In the genomic region with DNA sequence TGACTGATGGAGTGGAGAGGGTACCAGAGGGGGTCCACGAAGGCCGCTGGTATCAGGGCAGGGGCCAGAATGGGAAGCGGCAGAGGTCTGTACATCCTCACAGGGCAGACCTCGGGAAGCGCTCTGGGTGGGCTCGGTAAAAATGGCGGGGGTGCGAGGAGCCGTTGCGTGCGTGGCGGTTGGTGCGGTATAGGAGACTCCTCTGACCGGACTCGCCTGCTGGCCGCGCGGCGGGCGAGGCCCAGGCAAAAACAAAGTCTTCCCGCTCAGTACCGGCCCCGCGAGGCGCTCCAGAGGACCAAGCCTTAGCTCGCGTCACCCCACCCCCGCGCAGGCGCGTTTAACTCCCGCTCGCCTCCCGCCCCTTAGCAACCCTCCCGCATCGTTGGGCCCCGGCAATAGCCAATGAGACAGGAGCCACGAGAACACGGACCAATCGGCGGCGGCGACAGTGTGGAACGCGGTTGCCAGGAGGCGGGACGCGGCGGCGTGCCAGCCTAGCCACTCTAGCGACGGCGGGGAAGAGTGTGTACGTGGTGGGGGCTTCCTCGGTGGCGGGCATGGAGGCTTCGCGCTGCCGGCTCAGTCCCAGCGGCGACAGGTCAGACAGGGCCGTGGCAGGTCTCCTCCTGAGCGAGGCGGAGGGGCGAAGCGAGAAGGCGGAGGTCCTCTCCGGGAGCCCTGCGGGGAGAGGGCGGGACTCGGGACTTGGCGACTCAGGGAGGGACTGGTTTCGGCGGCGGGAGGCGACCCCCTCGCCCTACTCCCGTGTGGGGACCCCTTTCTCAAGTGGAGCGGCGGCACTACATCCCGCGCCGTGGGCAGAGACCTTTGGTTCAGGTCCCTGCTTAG, we compare ENCODE assay signal across 8 cellular contexts. TPM values are rescaled to one million over a fixed set of nuclear protein-coding genes. Genes with fewer than 3 reads are reported as not detected.
DNase-seq lines count a peak whose midpoint lies in the region; ATAC-seq and TF ChIP-seq lines count a peak whose summit lies in the region.

A gene with protein sequence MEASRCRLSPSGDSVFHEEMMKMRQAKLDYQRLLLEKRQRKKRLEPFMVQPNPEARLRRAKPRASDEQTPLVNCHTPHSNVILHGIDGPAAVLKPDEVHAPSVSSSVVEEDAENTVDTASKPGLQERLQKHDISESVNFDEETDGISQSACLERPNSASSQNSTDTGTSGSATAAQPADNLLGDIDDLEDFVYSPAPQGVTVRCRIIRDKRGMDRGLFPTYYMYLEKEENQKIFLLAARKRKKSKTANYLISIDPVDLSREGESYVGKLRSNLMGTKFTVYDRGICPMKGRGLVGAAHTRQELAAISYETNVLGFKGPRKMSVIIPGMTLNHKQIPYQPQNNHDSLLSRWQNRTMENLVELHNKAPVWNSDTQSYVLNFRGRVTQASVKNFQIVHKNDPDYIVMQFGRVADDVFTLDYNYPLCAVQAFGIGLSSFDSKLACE (plus strand): TSS at position 504 of the 852 bp plus-strand sequence. CDS start 57 bp downstream, at position 561.

- no peaks in the 10 kb centered on the region for H4K20me1 ChIP-seq in mammary epithelial cell (ENCODE audit: insufficient read depth, low read length)

- no peaks in the 10 kb centered on the region for H3K27me3 ChIP-seq in A673 (replicated peaks; ENCODE audit: insufficient read depth, low read depth, low read length, poor library complexity)
- H3K27me3 ChIP-seq in mammary epithelial cell (ENCODE audit: insufficient read depth, low read length) = no peaks in the 10 kb centered on the region
- no peaks in the 10 kb centered on the region for H3K27me3 ChIP-seq in iPS-20b (ENCODE audit: insufficient read depth, low read length)

- peak within 1 kb of the TSS; percentile 95 for H3K4me2 ChIP-seq in mammary epithelial cell (ENCODE audit: insufficient read depth, low read depth, low read length)

- H2AFZ ChIP-seq in mammary epithelial cell (ENCODE audit: low read depth, low read length) = peak within 1 kb of the TSS; percentile 92

- H3K9me3 ChIP-seq in A673 (ENCODE audit: low read depth, low read length, poor library complexity, severe bottlenecking) = no peaks in the 10 kb centered on the region
- H3K9me3 ChIP-seq in mammary epithelial cell (replicated peaks; ENCODE audit: insufficient read depth, low read length) = no peaks in the 10 kb centered on the region
- no peaks in the 10 kb centered on the region for H3K9me3 ChIP-seq in iPS-20b (ENCODE audit: insufficient read depth, low read depth, low read length)

- DNase-seq in A673 (ENCODE audit: low spot score) = peak; percentile 99
- DNase-seq in NCI-H2171 (lab: John Stamatoyannopoulos, UW) = peak; percentile 99
- peak; percentile 96 for DNase-seq in mammary epithelial cell

- peak within 1 kb of the TSS; percentile 91 for H3K9ac ChIP-seq in mammary epithelial cell (ENCODE audit: insufficient read depth, low read length)
- H3K9ac ChIP-seq in iPS-20b (ENCODE audit: low read depth, low read length) = peak within 1 kb of the TSS; percentile 94

- peaks cover 40% of the 10 kb centered on the region for H3K79me2 ChIP-seq in mammary epithelial cell (ENCODE audit: insufficient read depth, low read length)

- peak within 1 kb of the TSS; percentile 81 for H3K4me3 ChIP-seq in A673 (ENCODE audit: low read depth, low read length, poor library complexity, severe bottlenecking)
- peak within 1 kb of the TSS; percentile 79 to 100 (median 96) for H3K4me3 ChIP-seq in mammary epithelial cell (replicated peaks in 1 of 3; ENCODE audit: insufficient read depth in 1 of 3, low read depth in 2 of 3, low read length in 3 of 3)
- H3K4me3 ChIP-seq in iPS-20b (ENCODE audit: low read length) = peak within 1 kb of the TSS; percentile 86
- H3K4me3 ChIP-seq in skin epidermis = peak within 1 kb of the TSS; percentile 66 to 99 (median 75)

- in situ Hi-C loops in mammary epithelial cell (cut with MboI; ENCODE audit: low sequenced_read_pairs in 2 of 2) = loop anchor here in 1 of 2 donors (25.0 kb wide), 1 partner anchor 147 kb away; no protein-coding TSS in a partner anchor

- H3K4me1 ChIP-seq in A673 (ENCODE audit: insufficient read depth, low read length, poor library complexity, severe bottlenecking) (peaks cover 14% of the 10 kb centered on the region), mammary epithelial cell (ENCODE audit: insufficient read depth, low read length) (peaks cover 12% of the 10 kb centered on the region), iPS-20b (ENCODE audit: insufficient read depth, low read length) (no peaks in the 10 kb centered on the region; the same call in 1 of the 2 replicates)

- BruUV-seq in A673 (replicated peaks; lab: Mats Ljungman, UMichigan) (no TSS peak), mammary epithelial cell (replicated peaks; lab: Mats Ljungman, UMichigan) (no TSS peak)

- intact Hi-C loops in A673 (cut with micrococcal nuclease; ENCODE audit: unreplicated experiment) (loop anchor here (1.0 to 2.0 kb wide), 3 partner anchors 12 to 68 kb away; no protein-coding TSS in a partner anchor), mammary epithelial cell (cut with micrococcal nuclease) (loop anchor here (5.0 kb wide), 1 partner anchor 377 kb away; no protein-coding TSS in a partner anchor)

- WGBS in mammary epithelial cell (ENCODE audit: low coverage, missing lambda C conversion rate) = 0% methylated on average over 14 of the region's 83 CpGs

- peak within 1 kb of the TSS; percentile 89 for H3K27ac ChIP-seq in A673 (ENCODE audit: low read depth, low read length, poor library complexity, severe bottlenecking)
- peak within 1 kb of the TSS; percentile 88 for H3K27ac ChIP-seq in VCaP
- H3K27ac ChIP-seq in mammary epithelial cell (ENCODE audit: insufficient read depth, low read depth, low read length) = peak within 1 kb of the TSS; percentile 89
- H3K27ac ChIP-seq in iPS-20b (ENCODE audit: low read length) = peak within 1 kb of the TSS; percentile 88
- peak within 1 kb of the TSS; percentile 66 to 99 (median 91) for H3K27ac ChIP-seq in skin epidermis

- POLR2A ChIA-PET in A673 (lab: Charles Lee; ENCODE audit: low non-redundant PET) = no interaction called here

- 0 out of 2 replicates have a peak, but pooled peaks have one; percentile 5 for TF ChIP-seq CTCF in A673 (conservative IDR thresholded peaks at IDR 0.05; ENCODE audit: low read depth, low read length)
- no peak for TF ChIP-seq CTCF in VCaP (conservative IDR thresholded peaks at IDR 0.05)
- peak in 1 of 2 donors; percentile 16 for TF ChIP-seq CTCF in mammary epithelial cell (conservative IDR thresholded peaks at IDR 0.05 in 1 of 2, IDR thresholded peaks at IDR 0.05 in 1 of 2; ENCODE audit: extremely low read depth in 1 of 2, insufficient read depth in 1 of 2, low read depth in 1 of 2, low read length in 2 of 2)

- CTCF ChIA-PET in A673 (lab: Charles Lee) (interaction anchor here (0.6 to 1.8 kb wide), 6 partner anchors 14 to 182 kb away, joined by 3 to 6 read pairs (median 4); a partner anchor contains a TSS), mammary epithelial cell (lab: Charles Lee; ENCODE audit: low non-redundant PET) (no interaction called here)

- dilution Hi-C loops in mammary epithelial cell (cut with HindIII; ENCODE audit: low sequenced_read_pairs) = no loop called here

- H3K36me3 ChIP-seq in A673 (ENCODE audit: insufficient read depth, low read length, poor library complexity, severe bottlenecking) (peaks cover 34% of the 10 kb centered on the region), mammary epithelial cell (ENCODE audit: insufficient read depth, low read length) (peaks cover 3% of the 10 kb centered on the region), iPS-20b (ENCODE audit: insufficient read depth, low read depth, low read length) (peaks cover 37% of the 10 kb centered on the region)

- peak; percentile 92 for ATAC-seq in GM18861 (IDR thresholded peaks at IDR 0.05; ENCODE audit: unreplicated experiment)
- ATAC-seq in HG03097 (IDR thresholded peaks at IDR 0.05; ENCODE audit: low FRiP score, unreplicated experiment) = peak; percentile 94

RNA-seq across cellular contexts. Expression of the gene that starts here (rescaled TPM):
- total RNA-seq in A673 (2021) (48.1 and 55.6 TPM in 2 replicates), mammary epithelial cell (10 to 100 TPM; 18.5 to 23.3 TPM)
- polyA plus RNA-seq in mammary epithelial cell = 16.1 TPM
- 31.5 TPM for polyA minus RNA-seq in mammary epithelial cell

Comparison
In these comparisons a context has a peak if more than half of its experiments do, and no peak if none do; other contexts are left out.
1. Peak in every context shown above with its lines: DNase-seq, ATAC-seq, H3K4me3 ChIP-seq and H3K27ac ChIP-seq.